Comparison of ENCODE assay signal across 9 cellular contexts in the genomic region with DNA sequence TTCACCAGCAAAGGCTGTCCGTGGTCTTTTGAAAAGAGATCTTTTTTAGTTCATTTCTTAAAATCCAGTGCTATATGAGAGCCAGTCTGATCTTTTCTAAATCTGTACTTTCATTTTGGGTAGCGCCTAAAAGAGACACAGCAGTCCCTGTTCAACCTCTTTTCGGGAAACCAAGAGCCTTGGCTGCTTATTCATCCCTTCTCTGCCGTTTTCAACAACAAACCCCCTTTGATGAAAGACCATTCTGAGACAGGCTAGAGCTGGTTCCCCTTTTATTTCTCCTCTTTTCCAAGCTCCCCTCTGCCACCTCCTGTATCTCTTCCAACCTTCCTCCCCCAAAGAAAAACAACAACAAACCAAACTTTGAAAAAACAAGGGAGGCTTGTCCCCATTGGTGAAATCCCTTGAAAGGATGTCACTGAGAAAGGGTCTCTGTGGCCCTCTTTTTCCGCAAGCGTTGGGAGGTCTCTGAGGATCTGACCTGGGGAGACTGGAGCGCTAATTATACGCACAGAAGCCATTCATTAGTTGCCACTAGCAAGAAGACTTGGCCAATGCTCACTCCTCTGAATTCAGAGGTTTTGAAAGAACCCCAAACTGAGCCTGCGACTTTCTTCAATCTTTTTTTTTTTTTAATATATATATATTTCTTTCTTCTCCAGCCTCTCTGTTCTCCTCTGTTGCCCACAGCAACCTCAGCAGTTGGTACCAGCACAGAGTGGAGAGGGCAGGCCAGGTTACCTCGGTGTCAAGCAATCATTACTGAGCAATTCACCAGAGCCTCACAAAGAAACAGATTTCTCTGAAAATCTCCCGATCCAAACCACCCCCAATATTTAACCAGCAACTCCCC.
DNase-seq lines count a peak whose midpoint lies in the region; FAIRE-seq and TF ChIP-seq lines count a peak whose summit lies in the region.
"Had no signal": no experiment of that assay in that cellular context is flagged by ENCODE, and none has a peak within 500 bp of the region (broad histone marks: within the 10 kb centered on the region; RNA-seq: fewer than 3 reads in every experiment).

No MANE protein-coding gene starts in this region.

- H3K4me3 Mint-ChIP-seq in CD8-positive, alpha-beta memory T cell = peak overlapping the region; percentile 63 to 88 (median 77)
- no peak overlapping the region for H3K4me3 Mint-ChIP-seq in endothelial cell (ENCODE audit: unreplicated experiment)

- H3K27ac Mint-ChIP-seq in CD8-positive, alpha-beta memory T cell = peak overlapping the region; percentile 89 to 99 (median 94)
- peak overlapping the region; percentile 91 for H3K27ac Mint-ChIP-seq in endothelial cell (ENCODE audit: unreplicated experiment)

- H3K36me3 Mint-ChIP-seq in CD8-positive, alpha-beta memory T cell = peaks cover 0 to 6% (median 3%) of the 10 kb centered on the region in 3 donors
- no peaks in the 10 kb centered on the region for H3K36me3 Mint-ChIP-seq in endothelial cell (ENCODE audit: low read depth, unreplicated experiment)

- peak in 1 of 5 donors; percentile 42 for DNase-seq in CD8-positive, alpha-beta memory T cell
- DNase-seq in RPMI7951 (ENCODE audit: low read depth) (peak; percentile 42), endothelial cell (ENCODE audit: low spot score) (no peak), pons (ENCODE audit: low spot score) (peak; percentile 80), HTR-8/SVneo (ENCODE audit: insufficient read length, low spot score) (no peak), H4 (ENCODE audit: low spot score) (no peak), NCI-H510A (lab: John Stamatoyannopoulos, UW) (no peak), GM10266 (ENCODE audit: extremely low spot score) (no peak)
- DNase-seq: mucosa of descending colon had no signal

- no peaks in the 10 kb centered on the region for H3K27me3 ChIP-seq in CD8-positive, alpha-beta memory T cell (ENCODE audit: insufficient read depth, low read length, poor library complexity, severe bottlenecking)

- CTCF ChIA-PET in CD8-positive, alpha-beta memory T cell (lab: Charles Lee) = interaction anchor here (1.2 to 15.2 kb wide), 3 partner anchors 36 to 101 kb away, joined by 3 to 269 read pairs (median 8); partner anchors contain the start of gene PITPNC1

- TF ChIP-seq CTCF in endothelial cell (IDR thresholded peaks at IDR 0.05; ENCODE audit: unreplicated experiment) (no peak), GM10266 (IDR thresholded peaks at IDR 0.05; ENCODE audit: control insufficient read depth, insufficient read depth, low read depth, missing control alignments) (no peak)

- H3K27me3 Mint-ChIP-seq in CD8-positive, alpha-beta memory T cell = no peaks in the 10 kb centered on the region
- H3K27me3 Mint-ChIP-seq in endothelial cell (ENCODE audit: unreplicated experiment) = peaks cover 3% of the 10 kb centered on the region

- H3K4me1 Mint-ChIP-seq in CD8-positive, alpha-beta memory T cell = peaks cover 79 to 89% (median 87%) of the 10 kb centered on the region in 3 donors
- peaks cover 46% of the 10 kb centered on the region for H3K4me1 Mint-ChIP-seq in endothelial cell (ENCODE audit: unreplicated experiment)

- no peaks in the 10 kb centered on the region for H3K36me3 ChIP-seq in CD8-positive, alpha-beta memory T cell (ENCODE audit: insufficient read depth, low read length)

- POLR2A ChIA-PET in CD8-positive, alpha-beta memory T cell (lab: Charles Lee) = interaction anchor here (0.7 to 5.1 kb wide), 5 partner anchors 37 to 101 kb away, joined by 3 to 50 read pairs (median 5); partner anchors contain the start of gene PITPNC1

- H3K4me1 ChIP-seq in CD8-positive, alpha-beta memory T cell (ENCODE audit: insufficient read depth, low read length) = peaks cover 74% of the 10 kb centered on the region

- no peak for FAIRE-seq in HTR-8/SVneo (lab: Jason Lieb, UNC)

- peak overlapping the region; percentile 57 for H3K4me3 ChIP-seq in CD8-positive, alpha-beta memory T cell (ENCODE audit: low read length)
- H3K4me3 ChIP-seq: mucosa of descending colon had no signal

- no peaks in the 10 kb centered on the region for H3K9me3 ChIP-seq in CD8-positive, alpha-beta memory T cell (ENCODE audit: low read length)
- H3K9me3 ChIP-seq: mucosa of descending colon had no signal

- peak overlapping the region; percentile 54 for H3K27ac ChIP-seq in CD8-positive, alpha-beta memory T cell (ENCODE audit: low read depth, low read length)

- H3K9me3 Mint-ChIP-seq in CD8-positive, alpha-beta memory T cell = no peaks in the 10 kb centered on the region
- no peaks in the 10 kb centered on the region for H3K9me3 Mint-ChIP-seq in endothelial cell (ENCODE audit: unreplicated experiment)

Comparison
In these comparisons a context has a peak if more than half of its experiments do, and no peak if none do; other contexts are left out.
1. DNase-seq: peak in RPMI7951 (single experiment) and pons (single experiment); none in endothelial cell (single experiment), HTR-8/SVneo (single experiment), H4 (single experiment), NCI-H510A (single experiment) and GM10266 (single experiment).